ENCODE assay signal across 20 cellular contexts in genomic region chr18:8277270-8277669, GRCh38.
"Had no signal": no experiment of that assay in that cellular context is flagged by ENCODE, and none has a peak within 500 bp of the region (broad histone marks: within the 10 kb centered on the region; RNA-seq: fewer than 3 reads in every experiment).

No MANE protein-coding gene starts in this region.

- DNase-seq: activated CD4-positive, alpha-beta T cell treated with anti-CD3 and anti-CD28 coated beads for 36 hours; activated CD4-positive, CD25-positive, alpha-beta regulatory T cell; activated CD8-positive, alpha-beta memory T cell treated with anti-CD3 and anti-CD28 coated beads, Interleukin-2, amount 10 ng/mL, durations not matched to agents 7 days and 5 days; activated CD8-positive, alpha-beta T cell treated with anti-CD3 and anti-CD28 coated beads, Interleukin-2, amount 10 ng/mL, durations not matched to agents 7 days and 5 days; activated naive CD8-positive, alpha-beta T cell treated with anti-CD3 and anti-CD28 coated beads, Interleukin-2, amount 50 U/mL, for 24 hours; activated T-cell treated with anti-CD3 and anti-CD28 coated beads, Interleukin-2, amount 50 U/mL, for 48 hours; aorta; caudate nucleus; endodermal cell; foreskin keratinocyte; heart left ventricle; hypothalamus; immature natural killer cell; lower lobe of right lung; mucosa of descending colon; right cardiac atrium; stimulated activated CD4-positive, alpha-beta T cell treated with anti-CD3 and anti-CD28 coated beads, Interleukin-4, amount 100 ng/mL, for 1 hour; upper lobe of left lung had no signal

- ATAC-seq: activated CD4-positive, alpha-beta T cell treated with anti-CD3 and anti-CD28 coated beads for 36 hours; activated CD8-positive, alpha-beta memory T cell treated with anti-CD3 and anti-CD28 coated beads, Interleukin-2, amount 10 ng/mL, durations not matched to agents 7 days and 5 days; activated CD8-positive, alpha-beta T cell treated with anti-CD3 and anti-CD28 coated beads, Interleukin-2, amount 10 ng/mL, durations not matched to agents 7 days and 5 days; activated naive CD8-positive, alpha-beta T cell treated with anti-CD3 and anti-CD28 coated beads, Interleukin-2, amount 50 U/mL, for 24 hours; esophagus mucosa; foreskin keratinocyte; heart left ventricle; lower lobe of right lung; mucosa of descending colon; natural killer cell treated with Interleukin-12 subunit alpha and Interleukin-12 subunit beta and Interleukin-15 and Interleukin-18, amount 100 ng/mL, for 72 hours; right cardiac atrium had no signal

- H3K9me3 ChIP-seq: heart left ventricle, lower lobe of right lung, mucosa of descending colon, upper lobe of left lung had no signal

- H3K4me3 ChIP-seq: heart left ventricle, lower lobe of right lung, mucosa of descending colon, upper lobe of left lung had no signal

- H3K27me3 ChIP-seq: foreskin keratinocyte, heart left ventricle, upper lobe of left lung had no signal

- H3K4me1 ChIP-seq: foreskin keratinocyte, lower lobe of right lung had no signal

- H3K27ac ChIP-seq: foreskin keratinocyte, heart left ventricle, lower lobe of right lung, upper lobe of left lung had no signal

- H3K36me3 ChIP-seq: lower lobe of right lung, upper lobe of left lung had no signal
